18 cellular contexts compared by ENCODE assay signal in genomic region chr5:111242606-111243005, GRCh38.
"Had no signal": no experiment of that assay in that cellular context is flagged by ENCODE, and none has a peak within 500 bp of the region (broad histone marks: within the 10 kb centered on the region; RNA-seq: fewer than 3 reads in every experiment).

No MANE protein-coding gene starts in this region.

- H3K9me3 Mint-ChIP-seq: activated CD4-positive, alpha-beta memory T cell treated with anti-CD3 and anti-CD28 coated beads, Interleukin-2, amount 10 ng/mL, durations not matched to agents 7 days and 5 days; activated T-helper 1 cell treated with anti-CD3 and anti-CD28 coated beads, Interleukin-12 subunit alpha, Interleukin-12 subunit beta, Interleukin-2, Interleukin-4 antibody, amounts not matched to agents 30 ng/mL and 10 ng/mL and 1 ng/mL, durations not matched to agents 14 hours and 24 hours and 36 hours; dendritic cell treated with granulocyte-macrophage colony-stimulating factor and Interleukin-4, amounts not matched to agents 40 ng/mL and 50 ng/mL, for 4 days had no signal

- H3K27ac Mint-ChIP-seq: activated CD4-positive, alpha-beta memory T cell treated with anti-CD3 and anti-CD28 coated beads, Interleukin-2, amount 10 ng/mL, durations not matched to agents 7 days and 5 days; activated T-helper 1 cell treated with anti-CD3 and anti-CD28 coated beads, Interleukin-12 subunit alpha, Interleukin-12 subunit beta, Interleukin-2, Interleukin-4 antibody, amounts not matched to agents 30 ng/mL and 10 ng/mL and 1 ng/mL, durations not matched to agents 14 hours and 24 hours and 36 hours; dendritic cell treated with granulocyte-macrophage colony-stimulating factor and Interleukin-4, amounts not matched to agents 40 ng/mL and 50 ng/mL, for 4 days; immature natural killer cell had no signal

- H3K27me3 Mint-ChIP-seq: activated CD4-positive, alpha-beta memory T cell treated with anti-CD3 and anti-CD28 coated beads, Interleukin-2, amount 10 ng/mL, durations not matched to agents 7 days and 5 days had no signal

- ATAC-seq: heart left ventricle, right cardiac atrium, upper lobe of right lung had no signal

- DNase-seq: activated CD4-positive, alpha-beta memory T cell treated with anti-CD3 and anti-CD28 coated beads, Interleukin-2, amount 10 ng/mL, durations not matched to agents 7 days and 5 days; activated CD4-positive, alpha-beta T cell treated with anti-CD3 and anti-CD28 coated beads for 1 hour; activated CD8-positive, alpha-beta memory T cell treated with anti-CD3 and anti-CD28 coated beads, Interleukin-2, amount 50 U/mL, for 48 hours; activated naive CD4-positive, alpha-beta T cell treated with anti-CD3 and anti-CD28 coated beads, Interleukin-2, amount 50 U/mL, for 16 hours; anterior cingulate cortex; brain microvascular endothelial cell; effector memory CD4-positive, alpha-beta T cell; heart left ventricle; immature natural killer cell; mesendoderm; small intestine; stomach; T-helper 1 cell; testis; upper lobe of right lung had no signal

- H3K36me3 Mint-ChIP-seq: immature natural killer cell had no signal

- H3K4me3 Mint-ChIP-seq: activated CD4-positive, alpha-beta memory T cell treated with anti-CD3 and anti-CD28 coated beads, Interleukin-2, amount 10 ng/mL, durations not matched to agents 7 days and 5 days; activated T-helper 1 cell treated with anti-CD3 and anti-CD28 coated beads, Interleukin-12 subunit alpha, Interleukin-12 subunit beta, Interleukin-2, Interleukin-4 antibody, amounts not matched to agents 30 ng/mL and 10 ng/mL and 1 ng/mL, durations not matched to agents 14 hours and 24 hours and 36 hours; dendritic cell treated with granulocyte-macrophage colony-stimulating factor and Interleukin-4, amounts not matched to agents 40 ng/mL and 50 ng/mL, for 4 days; immature natural killer cell had no signal

- H3K4me1 Mint-ChIP-seq: immature natural killer cell had no signal
